In the genomic region with DNA sequence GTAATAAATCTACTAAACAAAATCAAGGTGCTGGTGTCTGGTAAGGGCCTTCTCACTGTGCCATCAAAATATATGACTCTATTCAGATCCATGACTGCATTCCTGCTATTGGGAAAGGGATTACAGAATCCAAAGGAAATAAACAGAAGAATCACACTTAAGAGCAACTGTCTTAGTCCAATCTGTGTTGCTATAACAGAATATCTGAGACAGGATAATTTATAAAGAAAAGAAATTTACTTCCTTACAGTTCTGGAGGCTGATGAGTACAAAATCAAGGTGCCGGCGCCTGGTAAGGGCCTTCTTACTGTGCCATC, we compare ENCODE assay signal across 13 cellular contexts. TPM values are rescaled to one million over a fixed set of nuclear protein-coding genes. Genes with fewer than 3 reads are reported as not detected.
DNase-seq lines count a peak whose midpoint lies in the region; ATAC-seq and TF ChIP-seq lines count a peak whose summit lies in the region.
"Had no signal": no experiment of that assay in that cellular context is flagged by ENCODE, and none has a peak within 500 bp of the region (broad histone marks: within the 10 kb centered on the region; RNA-seq: fewer than 3 reads in every experiment).

No MANE protein-coding gene starts in this region.

- H3K4me1 ChIP-seq in A673 (ENCODE audit: insufficient read depth, low read length, poor library complexity, severe bottlenecking) = peaks cover 28% of the 10 kb centered on the region
- H3K4me1 ChIP-seq in hepatocyte (ENCODE audit: insufficient read depth) = peaks cover 5% of the 10 kb centered on the region
- H3K4me1 ChIP-seq in gastrocnemius medialis = peaks cover 39 to 44% of the 10 kb centered on the region in 2 donors

- H3K4me2 ChIP-seq in hepatocyte = no peak overlapping the region

- intact Hi-C loops in A673 (cut with micrococcal nuclease; ENCODE audit: unreplicated experiment) (no loop called here), gastrocnemius medialis (cut with DNase I; ENCODE audit: low total_unique reads) (no loop called here)

- no TSS peak for BruUV-seq in A673 (replicated peaks; lab: Mats Ljungman, UMichigan)

- POLR2A ChIA-PET in A673 (lab: Charles Lee; ENCODE audit: low non-redundant PET) = interaction anchor here (0.5 kb wide), 1 partner anchor 422 kb away, joined by 3 read pairs; no protein-coding TSS in a partner anchor

- ATAC-seq in gastrocnemius medialis = peak in 1 of 2 donors; percentile 5
- no peak for ATAC-seq in HG03457 (IDR thresholded peaks at IDR 0.05; ENCODE audit: unreplicated experiment)
- ATAC-seq: effector memory CD8-positive, alpha-beta T cell; natural killer cell treated with Interleukin-12 subunit alpha and Interleukin-12 subunit beta and Interleukin-15 and Interleukin-18, amount 100 ng/mL, for 72 hours had no signal

- no peaks in the 10 kb centered on the region for H4K20me1 ChIP-seq in hepatocyte (ENCODE audit: insufficient read depth, poor library complexity, severe bottlenecking)

- H2AFZ ChIP-seq in hepatocyte = no peak overlapping the region

- in situ Hi-C loops in gastrocnemius medialis (cut with MboI; ENCODE audit: low sequenced_read_pairs in 4 of 4) = no loop called here

- H3K36me3 ChIP-seq in A673 (ENCODE audit: insufficient read depth, low read length, poor library complexity, severe bottlenecking) (no peaks in the 10 kb centered on the region), SK-N-MC (ENCODE audit: insufficient read depth, low read length) (peaks cover 3% of the 10 kb centered on the region; the same call in 1 of the 2 replicates), hepatocyte (replicated peaks; ENCODE audit: insufficient read depth, low read depth) (no peaks in the 10 kb centered on the region), gastrocnemius medialis (no peaks in the 10 kb centered on the region)
- H3K36me3 ChIP-seq: Peyer's patch had no signal

- CTCF ChIA-PET in A673 (lab: Charles Lee) = interaction anchor here (1.1 kb wide), 1 partner anchor 22 kb away, joined by 3 read pairs; no protein-coding TSS in a partner anchor

- TF ChIP-seq CTCF in A673 (conservative IDR thresholded peaks at IDR 0.05; ENCODE audit: low read depth, low read length) (no peak), hepatocyte (IDR thresholded peaks at IDR 0.05; ENCODE audit: poor library complexity) (no peak), gastrocnemius medialis (IDR thresholded peaks at IDR 0.05 in 4 of 5, conservative IDR thresholded peaks at IDR 0.05 in 1 of 5) (no peak)

- H3K4me3 ChIP-seq in A673 (ENCODE audit: low read depth, low read length, poor library complexity, severe bottlenecking) (no peak overlapping the region), SK-N-MC (peak overlapping the region; percentile 24; the same call in 1 of the 2 replicates), hepatocyte (no peak overlapping the region), gastrocnemius medialis (no peak overlapping the region)
- H3K4me3 ChIP-seq: Peyer's patch had no signal

- H3K79me2 ChIP-seq in hepatocyte = no peaks in the 10 kb centered on the region

- DNase-seq in A673 (ENCODE audit: low spot score) = no peak
- no peak for DNase-seq in SK-N-MC (ENCODE audit: low read depth, low spot score)
- DNase-seq in hepatocyte (ENCODE audit: low spot score) = no peak
- DNase-seq in gastrocnemius medialis = no peak
- DNase-seq in NCI-H1092 treated with DMSO at 0.1 percent for 48 hours (lab: John Stamatoyannopoulos, UW) = no peak
- DNase-seq in SW 1271 (lab: John Stamatoyannopoulos, UW) = no peak
- no peak for DNase-seq in occipital lobe (lab: John Stamatoyannopoulos, UW)
- DNase-seq: COR-L47; effector memory CD8-positive, alpha-beta T cell; NCI-H1048; Peyer's patch had no signal

- peak overlapping the region; percentile 13 for H3K9ac ChIP-seq in SK-N-MC (ENCODE audit: insufficient read length)

- WGBS in hepatocyte (ENCODE audit: low lambda C conversion rate, missing lambda C conversion rate) = 89% methylated on average over 2 of the region's 2 CpGs

- no peaks in the 10 kb centered on the region for H3K9me2 ChIP-seq in hepatocyte (replicated peaks; ENCODE audit: insufficient read depth)

- no peaks in the 10 kb centered on the region for H3K27me3 ChIP-seq in A673 (replicated peaks; ENCODE audit: insufficient read depth, low read depth, low read length, poor library complexity)
- no peaks in the 10 kb centered on the region for H3K27me3 ChIP-seq in hepatocyte
- no peaks in the 10 kb centered on the region for H3K27me3 ChIP-seq in gastrocnemius medialis
- H3K27me3 ChIP-seq: Peyer's patch had no signal

- TF ChIP-seq POLR2A in gastrocnemius medialis (IDR thresholded peaks at IDR 0.05) = no peak

- H3K9me3 ChIP-seq in A673 (ENCODE audit: low read depth, low read length, poor library complexity, severe bottlenecking) (no peaks in the 10 kb centered on the region), SK-N-MC (ENCODE audit: low read depth, low read length) (no peaks in the 10 kb centered on the region), hepatocyte (ENCODE audit: low read depth) (no peaks in the 10 kb centered on the region), gastrocnemius medialis (no peaks in the 10 kb centered on the region)
- H3K9me3 ChIP-seq: Peyer's patch had no signal

- H3K27ac ChIP-seq in A673 (ENCODE audit: low read depth, low read length, poor library complexity, severe bottlenecking) (peak overlapping the region; percentile 84), SK-N-MC (peak overlapping the region; percentile 89), hepatocyte (peak overlapping the region; percentile 1), gastrocnemius medialis (peak overlapping the region; percentile 87 to 92 (median 89))

RNA-seq across cellular contexts. Expression of gene ALG9, which starts 51.4 kb away (rescaled TPM):
- 56.8 and 61.0 TPM in 2 replicates for total RNA-seq in A673 (2021)
- 42.0 and 52.4 TPM in 2 replicates for total RNA-seq in hepatocyte
- polyA plus RNA-seq in hepatocyte = 22.6 and 38.7 TPM in 2 replicates
- total RNA-seq in gastrocnemius medialis = 10 to 100 TPM; 10.3 to 22.5 (median 14.9) TPM
- 95.6 TPM for total RNA-seq in occipital lobe

RNA-seq across cellular contexts. Expression of gene PPP2R1B, which starts 53.8 kb away (rescaled TPM):
- total RNA-seq in A673 (2021) (72.2 and 80.0 TPM in 2 replicates), hepatocyte (41.0 and 43.5 TPM in 2 replicates), gastrocnemius medialis (10 to 100 TPM in 2 of 4 donors, 1 to 10 TPM in 2; 7.3 to 16.0 (median 9.4) TPM), occipital lobe (17.9 TPM)
- polyA plus RNA-seq in hepatocyte = 22.7 and 25.3 TPM in 2 replicates

RNA-seq across cellular contexts. Expression of gene FDXACB1, which starts 58.9 kb away (rescaled TPM):
- total RNA-seq in A673 (2021) (5.4 TPM in 2 replicates), hepatocyte (2.3 and 2.6 TPM in 2 replicates), gastrocnemius medialis (under 1 TPM; 0.11 to 0.91 (median 0.29) TPM), occipital lobe (12.8 TPM)
- polyA plus RNA-seq in hepatocyte = 0.64 and 2.2 TPM in 2 replicates

RNA-seq across cellular contexts. Expression of gene CFAP68, which starts 59.3 kb away (rescaled TPM):
- total RNA-seq in A673 (2021) (16.5 and 16.9 TPM in 2 replicates), hepatocyte (21.1 and 24.6 TPM in 2 replicates), gastrocnemius medialis (10 to 100 TPM in 2 of 4 donors, 1 to 10 TPM in 2; 8.2 to 20.9 (median 9.8) TPM), occipital lobe (6.9 TPM)
- polyA plus RNA-seq in hepatocyte = 19.9 and 21.8 TPM in 2 replicates

Comparison
In these comparisons a context has a peak if more than half of its experiments do, and no peak if none do; other contexts are left out.
1. H3K27ac ChIP-seq: peak in every context shown above with its lines; median percentile 89 in SK-N-MC; 89 in gastrocnemius medialis; 84 in A673; 1 in hepatocyte.